Comparison of ENCODE assay signal across 4 cellular contexts in genomic region chr10:45348196-45348765, GRCh38. TPM values are rescaled to one million over a fixed set of nuclear protein-coding genes. Genes with fewer than 3 reads are reported as not detected.
"Had no signal": no experiment of that assay in that cellular context is flagged by ENCODE, and none has a peak within 500 bp of the region (broad histone marks: within the 10 kb centered on the region; RNA-seq: fewer than 3 reads in every experiment).

No MANE protein-coding gene starts in this region.

RNA-seq across cellular contexts. Expression of gene ALOX5, which starts 25.7 kb away (rescaled TPM):
- total RNA-seq: HepG2, HT1080, IMR-90 had no signal
- polyA plus RNA-seq: IMR-90 had no signal

RNA-seq across cellular contexts. Expression of gene OR13A1, which starts 32.9 kb away (rescaled TPM):
- total RNA-seq: HepG2, HT-29, HT1080, IMR-90 had no signal
- polyA plus RNA-seq: HepG2, IMR-90 had no signal
